In genomic region chr2:11583840-11584529, GRCh38 we compare ENCODE assay signal across 8 cellular contexts.
DNase-seq lines count a peak whose midpoint lies in the region; ATAC-seq lines count a peak whose summit lies in the region.

No MANE protein-coding gene starts in this region.

- DNase-seq in Ammon's horn (ENCODE audit: low spot score) = peak; percentile 93
- DNase-seq in NCI-H69 (lab: John Stamatoyannopoulos, UW) = peak; percentile 81
- DNase-seq in activated CD4-positive, alpha-beta T cell treated with anti-CD3 and anti-CD28 coated beads, Interleukin-2, amount 50 U/mL, for 1 hour = peak; percentile 52
- DNase-seq in effector CD4-positive, alpha-beta T cell = peak; percentile 19
- peak; percentile 83 for DNase-seq in midbrain (lab: John Stamatoyannopoulos, UW)
- DNase-seq in stimulated activated CD8-positive, alpha-beta memory T cell treated with anti-CD3 and anti-CD28 coated beads, Interleukin-2, amount 100 ng/mL, for 1 hour (ENCODE audit: low read depth in 2 of 2) = peak; percentile 20 to 47

- ATAC-seq in GM18907 (IDR thresholded peaks at IDR 0.05; ENCODE audit: unreplicated experiment) (peak; percentile 70), HG03175 (IDR thresholded peaks at IDR 0.05; ENCODE audit: unreplicated experiment) (peak; percentile 68)

Comparison
In these comparisons a context has a peak if more than half of its experiments do, and no peak if none do; other contexts are left out.
1. Peak in every context shown above with its lines: DNase-seq and ATAC-seq.
2. DNase-seq: peak in every context shown above with its lines; median percentile 93 in Ammon's horn; 83 in midbrain; 81 in NCI-H69; 52 in activated CD4-positive, alpha-beta T cell treated with anti-CD3 and anti-CD28 coated beads, Interleukin-2, amount 50 U/mL, for 1 hour; 34 in stimulated activated CD8-positive, alpha-beta memory T cell treated with anti-CD3 and anti-CD28 coated beads, Interleukin-2, amount 100 ng/mL, for 1 hour; 19 in effector CD4-positive, alpha-beta T cell.